Comparison of ENCODE assay signal across 9 cellular contexts in genomic region chr2:169715379-169716228, GRCh38. TPM values are rescaled to one million over a fixed set of nuclear protein-coding genes. Genes with fewer than 3 reads are reported as not detected.
A peak's percentile ranks its signal among the peaks of the same experiment; 100 is the strongest.
DNase-seq lines count a peak whose midpoint lies in the region; ATAC-seq and TF ChIP-seq lines count a peak whose summit lies in the region.
"Had no signal": no experiment of that assay in that cellular context is flagged by ENCODE, and none has a peak within 500 bp of the region (broad histone marks: within the 10 kb centered on the region; RNA-seq: fewer than 3 reads in every experiment).

No MANE protein-coding gene starts in this region.

- no peaks in the 10 kb centered on the region for H3K9me3 ChIP-seq in colonic mucosa
- H3K9me3 ChIP-seq in mucosa of descending colon, result no peaks in the 10 kb centered on the region

- intact Hi-C loops in colonic mucosa (cut with DNase I) (no loop called here), mucosa of descending colon (cut with DNase I, micrococcal nuclease) (no loop called here)

- H3K27me3 ChIP-seq in ACC112 (ENCODE audit: insufficient read depth, low read length), result no peaks in the 10 kb centered on the region
- no peaks in the 10 kb centered on the region for H3K27me3 ChIP-seq in colonic mucosa

- H3K36me3 ChIP-seq in ACC112 (ENCODE audit: insufficient read depth, low read length), result no peaks in the 10 kb centered on the region
- H3K36me3 ChIP-seq in colonic mucosa, result no peaks in the 10 kb centered on the region
- H3K36me3 ChIP-seq in mucosa of descending colon (ENCODE audit: low read depth), result no peaks in the 10 kb centered on the region

- ATAC-seq in mucosa of descending colon, result peak; percentile 50
- no peak for ATAC-seq in HG03520 (IDR thresholded peaks at IDR 0.05; ENCODE audit: unreplicated experiment)

- TF ChIP-seq CTCF in colonic mucosa (IDR thresholded peaks at IDR 0.05) (no peak), mucosa of descending colon (IDR thresholded peaks at IDR 0.05) (no peak), GM20000 (IDR thresholded peaks at IDR 0.05; ENCODE audit: extremely low read depth, missing control alignments) (no peak)

- H3K4me3 ChIP-seq in ACC112 (ENCODE audit: low read depth, low read length) (peak overlapping the region; percentile 71), colonic mucosa (peak overlapping the region; percentile 22), mucosa of descending colon (no peak overlapping the region)

- H3K4me1 ChIP-seq in ACC112 (ENCODE audit: control insufficient read depth, insufficient read depth, low read length, unreplicated experiment) (peaks cover 19% of the 10 kb centered on the region), colonic mucosa (peaks cover 26% of the 10 kb centered on the region), mucosa of descending colon (ENCODE audit: low read depth) (peaks cover 56% of the 10 kb centered on the region)

- H3K9ac ChIP-seq in colonic mucosa (ENCODE audit: low read depth in 2 of 2, low read length in 2 of 2), result peak overlapping the region in 1 of 2 donors; percentile 36

- peak overlapping the region; percentile 46 for H2AFZ ChIP-seq in ACC112 (ENCODE audit: low read length, unreplicated experiment)

- no peaks in the 10 kb centered on the region for H3K79me2 ChIP-seq in ACC112 (ENCODE audit: control insufficient read depth, insufficient read depth, low read length, unreplicated experiment)

- H3K27ac ChIP-seq in ACC112 (ENCODE audit: low read depth, low read length), result no peak overlapping the region
- H3K27ac ChIP-seq in colonic mucosa, result peak overlapping the region; percentile 75

- peak; percentile 27 for DNase-seq in LoVo (ENCODE audit: low spot score)
- peak; percentile 82 for DNase-seq in colonic mucosa
- DNase-seq in mucosa of descending colon, result peak in 2 of 3 donors; percentile 54 to 90
- no peak for DNase-seq in HCEC 1CT
- DNase-seq in GM20000 (ENCODE audit: low spot score), result no peak
- no peak for DNase-seq in activated CD4-positive, CD25-positive, alpha-beta regulatory T cell (lab: John Stamatoyannopoulos, UW)

RNA-seq across cellular contexts. Expression of gene KLHL23, which starts 18.0 kb away (rescaled TPM):
- total RNA-seq in colonic mucosa, result 10 to 100 TPM in 1 of 2 donors, 1 to 10 TPM in 1; 7.1 to 15.6 TPM
- 10 to 100 TPM; 12.1 to 57.4 (median 13.1) TPM for total RNA-seq in mucosa of descending colon

RNA-seq across cellular contexts. Expression of gene PHOSPHO2, which starts 21.3 kb away (rescaled TPM):
- total RNA-seq in colonic mucosa (1 to 10 TPM; 5.3 to 7.0 TPM), mucosa of descending colon (10 to 100 TPM in 2 of 3 donors, 1 to 10 TPM in 1; 7.3 to 11.4 (median 10.7) TPM)

RNA-seq across cellular contexts. Expression of gene CFAP210, which starts 21.4 kb away (rescaled TPM):
- not detected for total RNA-seq in colonic mucosa
- total RNA-seq in mucosa of descending colon, result not detected
- total RNA-seq: activated T-helper 1 cell treated with anti-CD3 and anti-CD28 coated beads, Interleukin-12 subunit alpha, Interleukin-12 subunit beta, Interleukin-2, Interleukin-4 antibody, amounts not matched to agents 30 ng/mL and 10 ng/mL and 1 ng/mL, durations not matched to agents 14 hours and 24 hours and 36 hours had no signal

Comparison
In these comparisons a context has a peak if more than half of its experiments do, and no peak if none do; other contexts are left out.
1. DNase-seq: peak in LoVo (single experiment), colonic mucosa (single experiment) and mucosa of descending colon (2 of 3); none in HCEC 1CT (single experiment), GM20000 (single experiment) and activated CD4-positive, CD25-positive, alpha-beta regulatory T cell (0 of 4).